8 cellular contexts compared by ENCODE assay signal in genomic region chr16:29815032-29815721, GRCh38. TPM values are rescaled to one million over a fixed set of nuclear protein-coding genes. Genes with fewer than 3 reads are reported as not detected.
A peak's percentile ranks its signal among the peaks of the same experiment; 100 is the strongest.
DNase-seq lines count a peak whose midpoint lies in the region; ATAC-seq and TF ChIP-seq lines count a peak whose summit lies in the region.

No MANE protein-coding gene starts in this region.

- peak; percentile 45 for DNase-seq in Jurkat, Clone E6-1 (ENCODE audit: low read depth, low spot score)
- DNase-seq in activated T-cell treated with anti-CD3 and anti-CD28 coated beads, Interleukin-2, amount 50 U/mL, for 48 hours, result peak; percentile 54 to 62
- DNase-seq in foreskin fibroblast (peak in 1 of 2 donors; percentile 72), NCI-H1048 (lab: John Stamatoyannopoulos, UW) (no peak), CD1c-positive myeloid dendritic cell (ENCODE audit: extremely low spot score) (no peak)

- TF ChIP-seq CTCF in foreskin fibroblast (IDR thresholded peaks at IDR 0.05; ENCODE audit: low read depth, low read length), result no peak

- no peaks in the 10 kb centered on the region for H3K9me3 ChIP-seq in BLaER1 treated with 17β-estradiol and CSF1 and Interleukin-3, amounts not matched to agents 10 nM and 100 nM (replicated peaks in 1 of 11)

- H4K20me1 ChIP-seq in BLaER1 treated with 17β-estradiol and CSF1 and Interleukin-3, amounts not matched to agents 10 nM and 100 nM, result peaks cover 8 to 43% (median 27%) of the 10 kb centered on the region in 11 experiments; a peak in 21 of 22 replicates

- H3K4me1 ChIP-seq in BLaER1 treated with 17β-estradiol and CSF1 and Interleukin-3, amounts not matched to agents 10 nM and 100 nM, result peaks cover 77 to 85% (median 82%) of the 10 kb centered on the region in 10 experiments
- H3K4me1 ChIP-seq in rectal smooth muscle tissue (ENCODE audit: control insufficient read depth, insufficient read depth, low read length), result peaks cover 30% of the 10 kb centered on the region

- H3K27ac ChIP-seq in BLaER1 treated with 17β-estradiol and CSF1 and Interleukin-3, amounts not matched to agents 10 nM and 100 nM, result peak overlapping the region; percentile 25 to 98 (median 87); a peak in 21 of 22 replicates
- peak overlapping the region; percentile 76 for H3K27ac ChIP-seq in rectal smooth muscle tissue (ENCODE audit: low read depth, low read length)

- peaks cover 18 to 33% (median 26%) of the 10 kb centered on the region in 11 experiments for H3K36me3 ChIP-seq in BLaER1 treated with 17β-estradiol and CSF1 and Interleukin-3, amounts not matched to agents 10 nM and 100 nM
- peaks cover 6% of the 10 kb centered on the region for H3K36me3 ChIP-seq in rectal smooth muscle tissue (ENCODE audit: control insufficient read depth, insufficient read depth, low read length)

- peak overlapping the region; percentile 68 to 87 (median 80) for H3K4me3 ChIP-seq in BLaER1 treated with 17β-estradiol and CSF1 and Interleukin-3, amounts not matched to agents 10 nM and 100 nM
- peak overlapping the region; percentile 86 for H3K4me3 ChIP-seq in Jurkat, Clone E6-1 (ENCODE audit: low read length)
- H3K4me3 ChIP-seq in foreskin fibroblast (ENCODE audit: low read depth in 1 of 2, low read length in 2 of 2), result peak overlapping the region; percentile 73 to 74
- H3K4me3 ChIP-seq in rectal smooth muscle tissue (ENCODE audit: low read length), result peak overlapping the region; percentile 57

- H3K27me3 ChIP-seq in BLaER1 treated with 17β-estradiol and CSF1 and Interleukin-3, amounts not matched to agents 10 nM and 100 nM, result peaks cover 0 to 11% (median 0%) of the 10 kb centered on the region in 11 experiments; a peak in 3 of 22 replicates
- no peaks in the 10 kb centered on the region for H3K27me3 ChIP-seq in rectal smooth muscle tissue (ENCODE audit: control insufficient read depth, insufficient read depth, low read length)

- H3K9ac ChIP-seq in BLaER1 treated with 17β-estradiol and CSF1 and Interleukin-3, amounts not matched to agents 10 nM and 100 nM, result peak overlapping the region; percentile 79 to 99 (median 96)
- H3K9ac ChIP-seq in rectal smooth muscle tissue (ENCODE audit: low read length), result no peak overlapping the region

- no peak for ATAC-seq in GM21360 (IDR thresholded peaks at IDR 0.05; ENCODE audit: unreplicated experiment)

- peak overlapping the region; percentile 95 to 100 (median 100) for H3K4me2 ChIP-seq in BLaER1 treated with 17β-estradiol and CSF1 and Interleukin-3, amounts not matched to agents 10 nM and 100 nM

RNA-seq across cellular contexts. Expression of gene PAGR1, which starts 0.8 kb away (rescaled TPM):
- 64.3 TPM for polyA plus RNA-seq in Jurkat, Clone E6-1 (2012; ENCODE audit: insufficient read depth, insufficient read length)

RNA-seq across cellular contexts. Expression of gene PRRT2, which starts 3.2 kb away (rescaled TPM):
- 0.85 TPM for polyA plus RNA-seq in Jurkat, Clone E6-1 (2012; ENCODE audit: insufficient read depth, insufficient read length)

RNA-seq across cellular contexts. Expression of gene MVP, which starts 5.1 kb away (rescaled TPM):
- polyA plus RNA-seq in Jurkat, Clone E6-1 (2012; ENCODE audit: insufficient read depth, insufficient read length), result 3.6 TPM

RNA-seq across cellular contexts. Expression of gene MAZ, which starts 8.8 kb away (rescaled TPM):
- 1,001 TPM for polyA plus RNA-seq in Jurkat, Clone E6-1 (2012; ENCODE audit: insufficient read depth, insufficient read length)

RNA-seq across cellular contexts. Expression of gene KIF22, which starts 24.6 kb away (rescaled TPM):
- polyA plus RNA-seq in Jurkat, Clone E6-1 (2012; ENCODE audit: insufficient read depth, insufficient read length), result 169 TPM

Comparison
In these comparisons a context has a peak if more than half of its experiments do, and no peak if none do; other contexts are left out.
1. DNase-seq: peak in Jurkat, Clone E6-1 (single experiment) and activated T-cell treated with anti-CD3 and anti-CD28 coated beads, Interleukin-2, amount 50 U/mL, for 48 hours (2 of 2); none in NCI-H1048 (single experiment) and CD1c-positive myeloid dendritic cell (single experiment).
2. Peak in every context shown above with its lines, with median percentiles within 50 percentile points of each other: H3K4me3 ChIP-seq.